Comparison of ENCODE assay signal across 15 cellular contexts in the genomic region with DNA sequence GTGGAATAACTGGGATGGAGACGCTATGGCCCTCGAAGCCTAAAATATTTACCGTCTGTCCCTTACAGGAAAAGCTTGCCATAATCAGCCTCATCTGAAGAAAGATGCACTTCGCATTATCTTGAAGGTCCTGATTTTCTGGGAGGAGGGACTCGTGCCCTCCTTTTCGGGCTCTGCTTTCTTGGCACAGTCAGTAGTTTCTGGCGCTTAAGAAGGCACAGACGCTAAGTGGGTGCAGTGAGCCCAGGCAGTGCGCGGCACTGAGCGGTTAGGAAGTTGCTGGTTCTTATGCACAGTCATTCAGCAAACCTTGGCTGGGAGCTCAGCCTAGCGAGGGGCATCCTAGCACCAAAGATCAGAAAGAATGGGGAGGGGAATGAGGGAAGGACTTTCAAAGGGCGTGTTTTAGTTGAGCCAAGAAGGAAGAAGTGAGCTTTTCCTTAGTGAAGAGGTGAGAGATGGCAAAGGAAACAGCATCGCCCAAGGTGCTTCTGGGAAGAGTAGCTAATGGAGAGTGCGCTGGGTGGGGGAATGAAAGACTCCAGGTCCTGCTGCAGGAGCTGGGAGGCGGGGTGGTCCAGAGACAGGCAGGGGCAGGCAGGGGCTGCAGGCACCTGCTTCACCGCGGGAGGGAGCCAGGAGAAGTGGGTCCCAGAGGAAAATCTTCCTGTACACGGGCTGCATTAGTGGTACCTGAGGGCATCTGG.
DNase-seq lines count a peak whose midpoint lies in the region; ATAC-seq and TF ChIP-seq lines count a peak whose summit lies in the region.
"Had no signal": no experiment of that assay in that cellular context is flagged by ENCODE, and none has a peak within 500 bp of the region (broad histone marks: within the 10 kb centered on the region; RNA-seq: fewer than 3 reads in every experiment).

No MANE protein-coding gene starts in this region.

- H3K9me3 Mint-ChIP-seq in activated T-cell treated with anti-CD3 and anti-CD28 coated beads, Interleukin-2, amount 50 U/mL, for 72 hours: no peaks in the 10 kb centered on the region
- H3K9me3 Mint-ChIP-seq: CD8-positive, alpha-beta memory T cell; immature natural killer cell; T-helper 2 cell treated with Interferon-gamma antibody and Interleukin-4, amounts not matched to agents 5 μg/mL and 100 μg/mL, for 36 hours had no signal

- no peak overlapping the region for H3K4me3 ChIP-seq in hepatocyte
- H3K4me3 ChIP-seq: lung, uterus had no signal

- H3K36me3 ChIP-seq in hepatocyte (replicated peaks; ENCODE audit: insufficient read depth, low read depth): no peaks in the 10 kb centered on the region
- H3K36me3 ChIP-seq: uterus had no signal

- no peak for ATAC-seq in activated T-cell treated with anti-CD3 and anti-CD28 coated beads, Interleukin-2, amount 50 U/mL, for 72 hours (replicated peaks in 1 of 2)

- peaks cover 4% of the 10 kb centered on the region for H3K27me3 Mint-ChIP-seq in activated T-cell treated with anti-CD3 and anti-CD28 coated beads, Interleukin-2, amount 50 U/mL, for 72 hours (ENCODE audit: low read depth)
- H3K27me3 Mint-ChIP-seq: CD8-positive, alpha-beta memory T cell had no signal

- no peaks in the 10 kb centered on the region for H3K4me1 ChIP-seq in hepatocyte (ENCODE audit: insufficient read depth)
- H3K4me1 ChIP-seq: uterus had no signal

- no peaks in the 10 kb centered on the region for H4K20me1 ChIP-seq in hepatocyte (ENCODE audit: insufficient read depth, poor library complexity, severe bottlenecking)

- DNase-seq in activated T-cell treated with anti-CD3 and anti-CD28 coated beads, Interleukin-2, amount 50 U/mL, for 72 hours: no peak
- no peak for DNase-seq in activated T-cell treated with anti-CD3 and anti-CD28 coated beads, Interleukin-2, amount 50 U/mL, for 48 hours
- DNase-seq in NCI-H69 (lab: John Stamatoyannopoulos, UW) (peak; percentile 46), globus pallidus (ENCODE audit: low spot score) (peak; percentile 60), substantia nigra (lab: John Stamatoyannopoulos, UW) (peak in 9 of 49 donors; percentile 8 to 31 (median 17)), hepatocyte (ENCODE audit: low spot score) (no peak), foreskin melanocyte (no peak), NCI-H128 (lab: John Stamatoyannopoulos, UW; ENCODE audit: unreplicated experiment) (no peak)
- DNase-seq: SIG-M5 had no signal

- no peaks in the 10 kb centered on the region for H3K9me2 ChIP-seq in hepatocyte (replicated peaks; ENCODE audit: insufficient read depth)

- H3K79me2 ChIP-seq in hepatocyte: no peaks in the 10 kb centered on the region

- peaks cover 0 to 2% of the 10 kb centered on the region in 2 donors for H3K36me3 Mint-ChIP-seq in activated T-cell treated with anti-CD3 and anti-CD28 coated beads, Interleukin-2, amount 50 U/mL, for 72 hours (ENCODE audit: insufficient read depth in 2 of 2)

- H3K4me3 Mint-ChIP-seq in activated T-cell treated with anti-CD3 and anti-CD28 coated beads, Interleukin-2, amount 50 U/mL, for 72 hours: peak overlapping the region; percentile 42 to 66

- H3K4me2 ChIP-seq in hepatocyte: no peak overlapping the region

- peak overlapping the region; percentile 43 for H3K27ac Mint-ChIP-seq in activated T-cell treated with anti-CD3 and anti-CD28 coated beads, Interleukin-2, amount 50 U/mL, for 72 hours

- no peaks in the 10 kb centered on the region for H3K9me3 ChIP-seq in hepatocyte (ENCODE audit: low read depth)
- H3K9me3 ChIP-seq: stomach, uterus had no signal

- H2AFZ ChIP-seq in hepatocyte: no peak overlapping the region

- no peak for TF ChIP-seq CTCF in hepatocyte (IDR thresholded peaks at IDR 0.05; ENCODE audit: poor library complexity)

- no peaks in the 10 kb centered on the region for H3K27me3 ChIP-seq in hepatocyte
- H3K27me3 ChIP-seq: uterus had no signal

- H3K4me1 Mint-ChIP-seq in activated T-cell treated with anti-CD3 and anti-CD28 coated beads, Interleukin-2, amount 50 U/mL, for 72 hours (ENCODE audit: low read depth): peaks cover 46% of the 10 kb centered on the region

- H3K27ac ChIP-seq in substantia nigra (ENCODE audit: low read depth, low read length, poor library complexity, severe bottlenecking): peak overlapping the region; percentile 1
- H3K27ac ChIP-seq in hepatocyte: no peak overlapping the region
- H3K27ac ChIP-seq: stomach, uterus had no signal

- WGBS in hepatocyte (ENCODE audit: low lambda C conversion rate, missing lambda C conversion rate): 93% methylated on average over 19 of the region's 19 CpGs

Comparison
In these comparisons a context has a peak if more than half of its experiments do, and no peak if none do; other contexts are left out.
1. DNase-seq: peak in NCI-H69 (single experiment) and globus pallidus (single experiment); none in activated T-cell treated with anti-CD3 and anti-CD28 coated beads, Interleukin-2, amount 50 U/mL, for 72 hours (0 of 2), activated T-cell treated with anti-CD3 and anti-CD28 coated beads, Interleukin-2, amount 50 U/mL, for 48 hours (0 of 2), hepatocyte (single experiment), foreskin melanocyte (single experiment) and NCI-H128 (single experiment).